Comparison of ENCODE assay signal across 29 cellular contexts in genomic region chr9:121589961-121590360, GRCh38.
"Had no signal": no experiment of that assay in that cellular context is flagged by ENCODE, and none has a peak within 500 bp of the region (broad histone marks: within the 10 kb centered on the region; RNA-seq: fewer than 3 reads in every experiment).

No MANE protein-coding gene starts in this region.

- H3K27ac ChIP-seq: left ventricle myocardium inferior, neural progenitor cell, neutrophil, parathyroid adenoma, skin epidermis, stomach, testis, thyroid gland, transverse colon, upper lobe of left lung, vagina had no signal

- H3K4me3 ChIP-seq: left ventricle myocardium inferior, lung, neural progenitor cell, skin epidermis, stomach, testis, thyroid gland, transverse colon, upper lobe of left lung, vagina had no signal

- ATAC-seq: left colon; natural killer cell; right cardiac atrium; sciatic nerve; stimulated activated naive B cell treated with anti-CD40 and anti-IgM and Interleukin-4, amounts not matched to agents 10 μg/mL and 1 μg/mL and 100 μg/mL, for 72 hours; stimulated activated naive CD8-positive, alpha-beta T cell treated with anti-CD3 and anti-CD28 coated beads, Interleukin-15, Interleukin-2, amounts not matched to agents 100 U/mL and 50 U/mL, for 24 hours had no signal

- DNase-seq: hippocampal formation; kidney glomerular epithelial cell; left colon; left ventricle myocardium inferior; mesendoderm; naive B cell; natural killer cell; nephron progenitor cell; occipital lobe; retina; right cardiac atrium; stimulated activated CD4-positive, alpha-beta T cell treated with anti-CD3 and anti-CD28 coated beads, Interleukin-12 subunit alpha, Interleukin-12 subunit beta, amount 100 ng/mL, for 4 hours; stimulated activated CD4-positive, alpha-beta T cell treated with anti-CD3 and anti-CD28 coated beads, Interleukin-15, amount 100 ng/mL, for 24 hours; stimulated activated CD4-positive, alpha-beta T cell treated with anti-CD3 and anti-CD28 coated beads, Interleukin-2, amount 100 ng/mL, for 24 hours; stimulated activated CD4-positive, alpha-beta T cell treated with anti-CD3 and anti-CD28 coated beads, Interleukin-4, amount 100 ng/mL, for 1 hour; stimulated activated naive B cell treated with anti-CD40 and anti-IgM and Interleukin-4, amounts not matched to agents 10 μg/mL and 1 μg/mL and 100 μg/mL, for 72 hours; stimulated activated naive CD8-positive, alpha-beta T cell treated with anti-CD3 and anti-CD28 coated beads, Interleukin-15, Interleukin-2, amounts not matched to agents 100 U/mL and 50 U/mL, for 24 hours; stomach; testis; thyroid gland; transverse colon; upper lobe of left lung had no signal

- H3K27me3 ChIP-seq: stomach, testis, thyroid gland, transverse colon, vagina had no signal
